In genomic region chr1:203124011-203124410, GRCh38 we compare ENCODE assay signal across 17 cellular contexts. TPM values are rescaled to one million over a fixed set of nuclear protein-coding genes. Genes with fewer than 3 reads are reported as not detected.
DNase-seq lines count a peak whose midpoint lies in the region; ATAC-seq and TF ChIP-seq lines count a peak whose summit lies in the region.
"Had no signal": no experiment of that assay in that cellular context is flagged by ENCODE, and none has a peak within 500 bp of the region (broad histone marks: within the 10 kb centered on the region; RNA-seq: fewer than 3 reads in every experiment).

No MANE protein-coding gene starts in this region.

- peaks cover 16% of the 10 kb centered on the region for H3K27me3 Mint-ChIP-seq in neural progenitor cell (ENCODE audit: insufficient read depth, low read depth)
- peaks cover 67% of the 10 kb centered on the region for H3K27me3 Mint-ChIP-seq in activated naive CD8-positive, alpha-beta T cell treated with anti-CD3 and anti-CD28 coated beads, Interleukin-2, amount 50 U/mL, for 24 hours

- H3K9ac ChIP-seq in BLaER1: no peak overlapping the region
- H3K9ac ChIP-seq in neural progenitor cell: no peak overlapping the region

- ATAC-seq in HG03571 (IDR thresholded peaks at IDR 0.05; ENCODE audit: unreplicated experiment) (no peak), HG03442 (IDR thresholded peaks at IDR 0.05; ENCODE audit: unreplicated experiment) (no peak)
- ATAC-seq in activated naive CD8-positive, alpha-beta T cell treated with anti-CD3 and anti-CD28 coated beads, Interleukin-2, amount 50 U/mL, for 24 hours: no peak

- no peak overlapping the region for H3K4me3 ChIP-seq in BLaER1
- H3K4me3 ChIP-seq in dorsolateral prefrontal cortex: no peak overlapping the region
- H3K4me3 ChIP-seq in neural progenitor cell: no peak overlapping the region
- H3K4me3 ChIP-seq: HAP-1, MG63, SJCRH30 had no signal

- H3F3A ChIP-seq in neural progenitor cell (ENCODE audit: low read depth): peaks cover 9% of the 10 kb centered on the region

- H3K36me3 ChIP-seq in BLaER1 (no peaks in the 10 kb centered on the region), neural progenitor cell (no peaks in the 10 kb centered on the region)
- H3K36me3 ChIP-seq: HAP-1, MG63, SJCRH30 had no signal

- H3K4me2 ChIP-seq in BLaER1: peak overlapping the region; percentile 62
- H3K4me2 ChIP-seq in neural progenitor cell: no peak overlapping the region

- no peaks in the 10 kb centered on the region for H3K79me2 ChIP-seq in neural progenitor cell (ENCODE audit: low read depth)

- H3K4me1 ChIP-seq in BLaER1 (peaks cover 75% of the 10 kb centered on the region), neural progenitor cell (peaks cover 20% of the 10 kb centered on the region)

- H3K36me3 Mint-ChIP-seq in neural progenitor cell: peaks cover 2% of the 10 kb centered on the region
- H3K36me3 Mint-ChIP-seq in activated naive CD8-positive, alpha-beta T cell treated with anti-CD3 and anti-CD28 coated beads, Interleukin-2, amount 50 U/mL, for 24 hours (ENCODE audit: low read depth): no peaks in the 10 kb centered on the region

- no peak for TF ChIP-seq CTCF in dorsolateral prefrontal cortex (IDR thresholded peaks at IDR 0.05 in 54 of 56, conservative IDR thresholded peaks at IDR 0.05 in 2 of 56; ENCODE audit: low read depth in 1 of 56, partially characterized antibody in 56 of 56)
- TF ChIP-seq CTCF in neural progenitor cell (IDR thresholded peaks at IDR 0.05): no peak

- H3K4me3 Mint-ChIP-seq in neural progenitor cell: no peak overlapping the region
- no peak overlapping the region for H3K4me3 Mint-ChIP-seq in activated naive CD8-positive, alpha-beta T cell treated with anti-CD3 and anti-CD28 coated beads, Interleukin-2, amount 50 U/mL, for 24 hours

- H3K9me3 Mint-ChIP-seq in neural progenitor cell: no peaks in the 10 kb centered on the region
- no peaks in the 10 kb centered on the region for H3K9me3 Mint-ChIP-seq in activated naive CD8-positive, alpha-beta T cell treated with anti-CD3 and anti-CD28 coated beads, Interleukin-2, amount 50 U/mL, for 24 hours

- peak overlapping the region; percentile 44; the same call in 1 of the 2 replicates for H3K27ac ChIP-seq in BLaER1
- peak overlapping the region in 37 of 59 donors; percentile 3 to 99 (median 63) for H3K27ac ChIP-seq in dorsolateral prefrontal cortex
- H3K27ac ChIP-seq in neural progenitor cell: no peak overlapping the region
- H3K27ac ChIP-seq: C4-2B, SJCRH30 had no signal

- DNase-seq in D341Med (ENCODE audit: low spot score) (peak; percentile 21), dorsolateral prefrontal cortex (no peak), neural progenitor cell (ENCODE audit: low spot score) (no peak), NCI-H1930 (lab: John Stamatoyannopoulos, UW) (no peak)
- DNase-seq in activated naive CD8-positive, alpha-beta T cell treated with anti-CD3 and anti-CD28 coated beads, Interleukin-2, amount 50 U/mL, for 24 hours: no peak
- DNase-seq: DMS79, Kasumi-1, MG63, NCI-H1092 treated with DMSO at 0.1 percent for 48 hours, NCI-H524, NCI-H82, SJCRH30 had no signal

- H3K9me3 ChIP-seq in BLaER1 (no peaks in the 10 kb centered on the region), neural progenitor cell (ENCODE audit: low read depth) (no peaks in the 10 kb centered on the region)
- H3K9me3 ChIP-seq: HAP-1, MG63, SJCRH30 had no signal

- H3K4me1 Mint-ChIP-seq in neural progenitor cell: peaks cover 42% of the 10 kb centered on the region
- H3K4me1 Mint-ChIP-seq in activated naive CD8-positive, alpha-beta T cell treated with anti-CD3 and anti-CD28 coated beads, Interleukin-2, amount 50 U/mL, for 24 hours: peaks cover 9% of the 10 kb centered on the region

- H3K27me3 ChIP-seq in BLaER1: peaks cover 37% of the 10 kb centered on the region
- H3K27me3 ChIP-seq in dorsolateral prefrontal cortex: no peaks in the 10 kb centered on the region
- H3K27me3 ChIP-seq in neural progenitor cell: peaks cover 30% of the 10 kb centered on the region
- H3K27me3 ChIP-seq: MG63, SJCRH30 had no signal

- H4K20me1 ChIP-seq in BLaER1 (no peaks in the 10 kb centered on the region), neural progenitor cell (ENCODE audit: low read depth) (peaks cover 3% of the 10 kb centered on the region)

- intact Hi-C loops in dorsolateral prefrontal cortex (cut with DNase I): no loop called here

- peak overlapping the region; percentile 81 for H3K27ac Mint-ChIP-seq in neural progenitor cell
- H3K27ac Mint-ChIP-seq in activated naive CD8-positive, alpha-beta T cell treated with anti-CD3 and anti-CD28 coated beads, Interleukin-2, amount 50 U/mL, for 24 hours: no peak overlapping the region

- H2AFZ ChIP-seq in neural progenitor cell (replicated peaks): no peak overlapping the region

RNA-seq across cellular contexts. Expression of gene ADORA1, which starts 3.5 kb away (rescaled TPM):
- total RNA-seq in dorsolateral prefrontal cortex (100 to 1,000 TPM in 3 of 120 experiments, 10 to 100 TPM in 117; 45.1 to 109 (median 75.9) TPM), neural progenitor cell (ENCODE audit: low replicate concordance) (1.1 and 3.2 TPM in 2 replicates)

RNA-seq across cellular contexts. Expression of gene MYOG, which starts 38.2 kb away (rescaled TPM):
- under 1 TPM in 21 of 120 experiments, not detected in 99; 0.26 to 0.91 (median 0.38) TPM for total RNA-seq in dorsolateral prefrontal cortex
- total RNA-seq in neural progenitor cell (ENCODE audit: low replicate concordance): not detected in 2 replicates

RNA-seq across cellular contexts. Expression of gene MYBPH, which starts 51.6 kb away (rescaled TPM):
- total RNA-seq in dorsolateral prefrontal cortex: 1 to 10 TPM in 11 of 120 experiments, under 1 TPM in 54, not detected in 55; 0.24 to 4.4 (median 0.48) TPM
- total RNA-seq in neural progenitor cell (ENCODE audit: low replicate concordance): not detected in 2 replicates

Comparison
In these comparisons a context has a peak if more than half of its experiments do, and no peak if none do; other contexts are left out.
1. RNA of gene ADORA1, which starts 3.5 kb away (total RNA-seq): 45.1 to 109 TPM in dorsolateral prefrontal cortex; 1.1 to 3.2 TPM in neural progenitor cell; every median in the first group is over 10 times any median in the second.